16 cellular contexts compared by ENCODE assay signal in genomic region chr15:57631386-57632110, GRCh38. TPM values are rescaled to one million over a fixed set of nuclear protein-coding genes. Genes with fewer than 3 reads are reported as not detected.
A peak's percentile ranks its signal among the peaks of the same experiment; 100 is the strongest.
DNase-seq lines count a peak whose midpoint lies in the region; ATAC-seq, FAIRE-seq and TF ChIP-seq lines count a peak whose summit lies in the region.
"Had no signal": no experiment of that assay in that cellular context is flagged by ENCODE, and none has a peak within 500 bp of the region (broad histone marks: within the 10 kb centered on the region; RNA-seq: fewer than 3 reads in every experiment).

No MANE protein-coding gene starts in this region.

- H3K4me1 ChIP-seq in left ventricle myocardium inferior (peaks cover 93% of the 10 kb centered on the region), right atrium auricular region (peaks cover 0 to 77% of the 10 kb centered on the region in 2 donors), pancreas (peaks cover 13 to 23% (median 15%) of the 10 kb centered on the region in 3 donors)
- H3K4me1 ChIP-seq: BLaER1 treated with 17β-estradiol and CSF1 and Interleukin-3, amounts not matched to agents 10 nM and 100 nM had no signal

- H3K9me3 ChIP-seq in left ventricle myocardium inferior (replicated peaks) (no peaks in the 10 kb centered on the region), right atrium auricular region (no peaks in the 10 kb centered on the region), pancreas (no peaks in the 10 kb centered on the region)
- H3K9me3 ChIP-seq: BLaER1 treated with 17β-estradiol and CSF1 and Interleukin-3, amounts not matched to agents 10 nM and 100 nM had no signal

- POLR2A ChIA-PET in activated CD4-positive, alpha-beta memory T cell treated with anti-CD3 and anti-CD28 coated beads, Interleukin-2, amount 10 ng/mL, durations not matched to agents 7 days and 5 days (lab: Charles Lee), result interaction anchor here (1.1 kb wide), 1 partner anchor 25 kb away, joined by 3 read pairs; no protein-coding TSS in a partner anchor

- intact Hi-C loops in left ventricle myocardium inferior (cut with micrococcal nuclease), result no loop called here
- intact Hi-C loops in cardiac septum (cut with DNase I), result no loop called here
- intact Hi-C loops in pancreas (cut with DNase I), result no loop called here

- H3K36me3 ChIP-seq in left ventricle myocardium inferior (peaks cover 49% of the 10 kb centered on the region), right atrium auricular region (peaks cover 76% of the 10 kb centered on the region), pancreas (peaks cover 0 to 32% (median 0%) of the 10 kb centered on the region in 3 donors)
- H3K36me3 ChIP-seq: BLaER1 treated with 17β-estradiol and CSF1 and Interleukin-3, amounts not matched to agents 10 nM and 100 nM had no signal

- H3K27ac Mint-ChIP-seq in activated CD4-positive, alpha-beta memory T cell treated with anti-CD3 and anti-CD28 coated beads, Interleukin-2, amount 10 ng/mL, durations not matched to agents 7 days and 5 days, result no peak overlapping the region
- H3K27ac Mint-ChIP-seq: B cell; CD8-positive, alpha-beta T cell; GM23338; HFFc6 had no signal

- H3K4me1 Mint-ChIP-seq in activated CD4-positive, alpha-beta memory T cell treated with anti-CD3 and anti-CD28 coated beads, Interleukin-2, amount 10 ng/mL, durations not matched to agents 7 days and 5 days, result no peaks in the 10 kb centered on the region
- H3K4me1 Mint-ChIP-seq: B cell had no signal

- CTCF ChIA-PET in activated CD4-positive, alpha-beta memory T cell treated with anti-CD3 and anti-CD28 coated beads, Interleukin-2, amount 10 ng/mL, durations not matched to agents 7 days and 5 days (lab: Charles Lee), result no interaction called here

- H3K27me3 ChIP-seq in left ventricle myocardium inferior (ENCODE audit: low read depth) (no peaks in the 10 kb centered on the region), right atrium auricular region (no peaks in the 10 kb centered on the region), pancreas (no peaks in the 10 kb centered on the region)
- H3K27me3 ChIP-seq: BLaER1 treated with 17β-estradiol and CSF1 and Interleukin-3, amounts not matched to agents 10 nM and 100 nM had no signal

- H3K27me3 Mint-ChIP-seq in activated CD4-positive, alpha-beta memory T cell treated with anti-CD3 and anti-CD28 coated beads, Interleukin-2, amount 10 ng/mL, durations not matched to agents 7 days and 5 days, result no peaks in the 10 kb centered on the region
- H3K27me3 Mint-ChIP-seq: B cell had no signal

- H3K36me3 Mint-ChIP-seq in activated CD4-positive, alpha-beta memory T cell treated with anti-CD3 and anti-CD28 coated beads, Interleukin-2, amount 10 ng/mL, durations not matched to agents 7 days and 5 days (ENCODE audit: low read depth), result no peaks in the 10 kb centered on the region
- H3K36me3 Mint-ChIP-seq: CD8-positive, alpha-beta T cell had no signal

- DNase-seq in left ventricle myocardium inferior, result no peak
- DNase-seq in cardiac septum (ENCODE audit: low spot score), result no peak
- no peak for DNase-seq in right atrium auricular region (ENCODE audit: low spot score)
- peak in 2 of 6 donors; percentile 38 to 62 for DNase-seq in pancreas
- DNase-seq in activated CD4-positive, alpha-beta memory T cell treated with anti-CD3 and anti-CD28 coated beads, Interleukin-2, amount 10 ng/mL, durations not matched to agents 7 days and 5 days, result no peak
- DNase-seq in hippocampal formation (lab: John Stamatoyannopoulos, UW), result no peak
- DNase-seq: Calu3; CD8-positive, alpha-beta T cell; DMS79 treated with DMSO at 0.1 percent for 48 hours; GF-D8; H7; HFFc6 had no signal

- no peaks in the 10 kb centered on the region for H3K9me3 Mint-ChIP-seq in activated CD4-positive, alpha-beta memory T cell treated with anti-CD3 and anti-CD28 coated beads, Interleukin-2, amount 10 ng/mL, durations not matched to agents 7 days and 5 days
- H3K9me3 Mint-ChIP-seq: CD8-positive, alpha-beta T cell; GM23338; HFFc6 had no signal

- ATAC-seq in pancreas, result peak; percentile 41 to 70 (median 60)
- ATAC-seq: CD8-positive, alpha-beta T cell; GM23338; HCT116 had no signal

- H3K4me3 Mint-ChIP-seq in activated CD4-positive, alpha-beta memory T cell treated with anti-CD3 and anti-CD28 coated beads, Interleukin-2, amount 10 ng/mL, durations not matched to agents 7 days and 5 days, result no peak overlapping the region
- H3K4me3 Mint-ChIP-seq: B cell; CD8-positive, alpha-beta T cell; GM23338; HFFc6 had no signal

- TF ChIP-seq CTCF in left ventricle myocardium inferior (IDR thresholded peaks at IDR 0.05; ENCODE audit: borderline replicate concordance) (no peak), right atrium auricular region (IDR thresholded peaks at IDR 0.05) (no peak), pancreas (IDR thresholded peaks at IDR 0.05) (no peak)

- whole genome bisulfite sequencing in pancreas, 2 donors, result 54 to 63% methylated on average over 5 of the region's 5 CpGs

- FAIRE-seq in pancreas (lab: Jason Lieb, UNC), result no peak

- H3K27ac ChIP-seq in left ventricle myocardium inferior (replicated peaks), result peak overlapping the region; percentile 87
- H3K27ac ChIP-seq in right atrium auricular region, result peak overlapping the region; percentile 80 to 83
- H3K27ac ChIP-seq in pancreas, result no peak overlapping the region
- H3K27ac ChIP-seq: BLaER1 treated with 17β-estradiol and CSF1 and Interleukin-3, amounts not matched to agents 10 nM and 100 nM had no signal

- no peak overlapping the region for H3K4me3 ChIP-seq in left ventricle myocardium inferior
- H3K4me3 ChIP-seq in right atrium auricular region, result no peak overlapping the region
- no peak overlapping the region for H3K4me3 ChIP-seq in pancreas
- H3K4me3 ChIP-seq: BLaER1 treated with 17β-estradiol and CSF1 and Interleukin-3, amounts not matched to agents 10 nM and 100 nM; GM23338 had no signal

RNA-seq across cellular contexts. Expression of gene MYZAP, which starts 39.8 kb away (rescaled TPM):
- total RNA-seq in left ventricle myocardium inferior (934 TPM), cardiac septum (658 TPM), right atrium auricular region (100 to 1,000 TPM; 305 to 491 TPM), pancreas (10 to 100 TPM in 3 of 6 donors, 1 to 10 TPM in 3; 6.7 to 13.4 (median 9.7) TPM)
- polyA plus RNA-seq in pancreas, result 10 to 100 TPM in 1 of 2 donors, 1 to 10 TPM in 1; 5.4 to 10.0 TPM
- under 1 TPM in 1 of 2 experiments, not detected in 1; 0.18 TPM for total RNA-seq in activated CD4-positive, alpha-beta memory T cell treated with anti-CD3 and anti-CD28 coated beads, Interleukin-2, amount 10 ng/mL, durations not matched to agents 7 days and 5 days

Comparison
In these comparisons a context has a peak if more than half of its experiments do, and no peak if none do; other contexts are left out.
1. H3K27ac ChIP-seq: peak in left ventricle myocardium inferior (single experiment) and right atrium auricular region (2 of 2); none in pancreas (0 of 4).
2. RNA of gene MYZAP, which starts 39.8 kb away (total RNA-seq): 934 TPM in left ventricle myocardium inferior (single experiment), 658 TPM in cardiac septum (single experiment) and 305 to 491 TPM in right atrium auricular region; 6.7 to 13.4 TPM in pancreas and 0.18 TPM in activated CD4-positive, alpha-beta memory T cell treated with anti-CD3 and anti-CD28 coated beads, Interleukin-2, amount 10 ng/mL, durations not matched to agents 7 days and 5 days; every median in the first group is over 10 times any median in the second.